ENCODE assay signal across 1 cellular context in genomic region chr11:2896047-2896446, GRCh38.
A peak's percentile ranks its signal among the peaks of the same experiment; 100 is the strongest.
TF ChIP-seq lines count a peak whose summit lies in the region.

No MANE protein-coding gene starts in this region.

TF ChIP-seq in K562, 482 proteins besides CTCF, POLR2A, EP300 and RAD21:
- 0 out of 2 replicates have a peak, but pooled peaks have one; percentile 6 for TF ChIP-seq ZFX (CRISPR knock-in tag; IDR thresholded peaks at IDR 0.05)
- TF ChIP-seq MBD1 (CRISPR knock-in tag; IDR thresholded peaks at IDR 0.05): no peak
